ENCODE assay signal across 8 cellular contexts in the genomic region with DNA sequence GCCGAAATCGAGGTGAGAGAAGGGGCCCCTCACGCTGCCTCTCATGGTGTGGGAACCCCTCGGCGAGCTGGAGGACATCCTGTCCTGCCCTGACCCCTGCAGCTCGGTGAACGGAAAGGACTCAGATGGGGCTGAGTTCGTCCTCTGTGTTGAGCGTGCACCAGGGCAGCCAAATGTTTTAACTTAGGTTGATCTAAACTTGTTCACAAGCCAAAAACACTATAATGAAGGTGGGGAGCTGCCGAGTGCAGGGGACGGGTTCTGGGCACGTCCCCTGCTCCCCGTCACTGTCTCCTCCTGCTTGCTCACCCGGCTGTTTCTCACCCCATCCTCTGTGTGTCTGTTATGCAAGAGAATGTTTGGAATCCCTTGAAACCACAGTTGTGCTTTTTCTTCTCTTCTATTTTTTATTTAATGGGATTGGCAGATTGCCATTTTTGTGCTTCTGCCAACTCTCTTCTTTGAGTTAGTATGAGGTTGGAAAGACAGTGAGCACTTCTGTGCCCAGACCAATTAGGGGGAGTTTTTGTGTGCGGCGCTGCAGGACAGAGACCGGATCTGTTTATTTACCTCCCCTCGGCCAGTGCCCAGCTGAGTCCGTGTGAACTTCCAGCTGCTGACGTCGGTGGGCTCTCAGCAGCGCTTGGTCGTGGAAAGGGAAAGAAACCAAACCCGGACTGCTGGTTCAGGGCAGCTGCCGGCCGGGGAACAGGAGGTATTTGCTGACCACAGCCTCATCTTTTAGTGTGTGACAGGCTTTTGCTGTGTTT.
DNase-seq lines count a peak whose midpoint lies in the region; ATAC-seq and TF ChIP-seq lines count a peak whose summit lies in the region.

No MANE protein-coding gene starts in this region.

- WGBS in psoas muscle, 3 donors = 1 to 4% (median 4%) methylated on average over 26 of the region's 26 CpGs

- H3K9me3 ChIP-seq in psoas muscle = no peaks in the 10 kb centered on the region

- H3K4me1 Mint-ChIP-seq in activated naive CD8-positive, alpha-beta T cell (ENCODE audit: low read depth) = no peaks in the 10 kb centered on the region
- H3K4me1 Mint-ChIP-seq in activated naive CD8-positive, alpha-beta T cell treated with anti-CD3 and anti-CD28 coated beads, Interleukin-2, amount 50 U/mL, for 24 hours = peaks cover 5% of the 10 kb centered on the region

- no peaks in the 10 kb centered on the region for H3K27me3 Mint-ChIP-seq in activated naive CD8-positive, alpha-beta T cell
- no peaks in the 10 kb centered on the region for H3K27me3 Mint-ChIP-seq in activated naive CD8-positive, alpha-beta T cell treated with anti-CD3 and anti-CD28 coated beads, Interleukin-2, amount 50 U/mL, for 24 hours

- TF ChIP-seq CTCF in psoas muscle (IDR thresholded peaks at IDR 0.05) = no peak

- H3K27ac ChIP-seq in psoas muscle = peak overlapping the region; percentile 78

- no peak for DNase-seq in activated naive CD8-positive, alpha-beta T cell treated with anti-CD3 and anti-CD28 coated beads, Interleukin-2, amount 50 U/mL, for 24 hours
- DNase-seq in SW480 (ENCODE audit: low spot score) (peak; percentile 57), globus pallidus (ENCODE audit: low spot score) (peak; percentile 92), psoas muscle (peak; percentile 67 to 87), iPS-NIHi7 (ENCODE audit: extremely low spot score) (no peak)

- peaks cover 53% of the 10 kb centered on the region for H3K4me1 ChIP-seq in psoas muscle

- H3K36me3 Mint-ChIP-seq in activated naive CD8-positive, alpha-beta T cell = peaks cover 4% of the 10 kb centered on the region
- H3K36me3 Mint-ChIP-seq in activated naive CD8-positive, alpha-beta T cell treated with anti-CD3 and anti-CD28 coated beads, Interleukin-2, amount 50 U/mL, for 24 hours (ENCODE audit: low read depth) = peaks cover 47% of the 10 kb centered on the region

- H3K9me3 Mint-ChIP-seq in activated naive CD8-positive, alpha-beta T cell (ENCODE audit: low read depth) = no peaks in the 10 kb centered on the region
- no peaks in the 10 kb centered on the region for H3K9me3 Mint-ChIP-seq in activated naive CD8-positive, alpha-beta T cell treated with anti-CD3 and anti-CD28 coated beads, Interleukin-2, amount 50 U/mL, for 24 hours

- ATAC-seq in activated naive CD8-positive, alpha-beta T cell treated with anti-CD3 and anti-CD28 coated beads, Interleukin-2, amount 50 U/mL, for 24 hours = no peak
- ATAC-seq in psoas muscle (peak; percentile 57 to 69 (median 64)), GM21737 (IDR thresholded peaks at IDR 0.05; ENCODE audit: unreplicated experiment) (no peak), HG02763 (IDR thresholded peaks at IDR 0.05; ENCODE audit: unreplicated experiment) (no peak)

- H3K4me3 ChIP-seq in psoas muscle = peak overlapping the region; percentile 50

- intact Hi-C loops in psoas muscle (cut with DNase I) = loop anchor here (5.0 kb wide), 2 partner anchors 118 to 1888 kb away; a partner anchor contains a TSS

- peaks cover 0 to 32% of the 10 kb centered on the region in 2 donors for H3K36me3 ChIP-seq in psoas muscle (ENCODE audit: insufficient read depth in 1 of 2, low read depth in 1 of 2)

- H3K27me3 ChIP-seq in psoas muscle (ENCODE audit: insufficient read depth in 3 of 3, low read length in 2 of 3) = no peaks in the 10 kb centered on the region

- no peak overlapping the region for H3K4me3 Mint-ChIP-seq in activated naive CD8-positive, alpha-beta T cell
- no peak overlapping the region for H3K4me3 Mint-ChIP-seq in activated naive CD8-positive, alpha-beta T cell treated with anti-CD3 and anti-CD28 coated beads, Interleukin-2, amount 50 U/mL, for 24 hours

- H3K27ac Mint-ChIP-seq in activated naive CD8-positive, alpha-beta T cell = peak overlapping the region; percentile 46
- H3K27ac Mint-ChIP-seq in activated naive CD8-positive, alpha-beta T cell treated with anti-CD3 and anti-CD28 coated beads, Interleukin-2, amount 50 U/mL, for 24 hours = no peak overlapping the region

Comparison
In these comparisons a context has a peak if more than half of its experiments do, and no peak if none do; other contexts are left out.
1. ATAC-seq: peak in psoas muscle (4 of 4); none in activated naive CD8-positive, alpha-beta T cell treated with anti-CD3 and anti-CD28 coated beads, Interleukin-2, amount 50 U/mL, for 24 hours (single experiment), GM21737 (single experiment) and HG02763 (single experiment).
2. DNase-seq: peak in SW480 (single experiment), globus pallidus (single experiment) and psoas muscle (2 of 2); none in activated naive CD8-positive, alpha-beta T cell treated with anti-CD3 and anti-CD28 coated beads, Interleukin-2, amount 50 U/mL, for 24 hours (single experiment) and iPS-NIHi7 (single experiment).